9 cellular contexts compared by ENCODE assay signal in the genomic region with DNA sequence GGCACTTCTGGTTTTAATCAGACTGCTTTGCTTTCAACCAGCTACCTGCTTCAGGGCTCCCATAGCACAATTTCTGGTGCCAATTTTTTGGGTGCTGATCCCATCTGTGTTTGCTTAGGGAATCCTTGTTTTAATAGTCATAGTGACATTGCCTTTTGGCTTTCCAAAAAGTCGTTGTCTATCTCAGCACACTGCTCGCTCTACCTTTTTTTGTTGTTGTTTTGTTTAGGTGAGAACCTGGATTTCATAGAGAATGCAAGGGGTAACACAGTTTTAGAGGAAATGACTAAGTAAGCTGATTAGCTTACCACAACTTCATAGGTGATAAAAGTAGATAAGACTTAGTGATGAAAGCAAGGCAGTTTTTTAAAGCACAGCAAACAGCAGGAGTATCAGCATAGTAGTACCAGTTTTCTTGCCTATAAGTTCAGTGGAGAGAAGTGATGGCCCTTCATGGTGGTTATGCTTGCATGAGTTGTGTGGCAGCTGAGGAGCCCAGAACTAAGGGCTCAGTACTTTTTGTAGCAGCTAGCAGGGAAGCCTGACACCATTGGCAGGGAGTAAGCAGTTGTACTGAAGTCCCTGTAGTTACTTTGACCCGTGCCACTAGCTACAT. TPM values are rescaled to one million over a fixed set of nuclear protein-coding genes. Genes with fewer than 3 reads are reported as not detected.
DNase-seq lines count a peak whose midpoint lies in the region; ATAC-seq and TF ChIP-seq lines count a peak whose summit lies in the region.
"Had no signal": no experiment of that assay in that cellular context is flagged by ENCODE, and none has a peak within 500 bp of the region (broad histone marks: within the 10 kb centered on the region; RNA-seq: fewer than 3 reads in every experiment).

No MANE protein-coding gene starts in this region.

- ATAC-seq in HG03432 (IDR thresholded peaks at IDR 0.05; ENCODE audit: unreplicated experiment) (peak; percentile 41), gastroesophageal sphincter (no peak), HG03159 (IDR thresholded peaks at IDR 0.05; ENCODE audit: unreplicated experiment) (no peak)
- ATAC-seq in natural killer cell treated with Interleukin-12 subunit alpha and Interleukin-12 subunit beta and Interleukin-15 and Interleukin-18, amount 100 ng/mL, for 72 hours, result peak; percentile 67 to 70

- no peak for TF ChIP-seq POLR2A in gastroesophageal sphincter (IDR thresholded peaks at IDR 0.05)

- H3K36me3 Mint-ChIP-seq in activated naive CD8-positive, alpha-beta T cell, result no peaks in the 10 kb centered on the region
- peaks cover 6% of the 10 kb centered on the region for H3K36me3 Mint-ChIP-seq in natural killer cell treated with Interleukin-12 subunit alpha and Interleukin-12 subunit beta and Interleukin-15 and Interleukin-18, amount 100 ng/mL, for 72 hours

- H3K4me1 Mint-ChIP-seq in activated naive CD8-positive, alpha-beta T cell (ENCODE audit: low read depth), result peaks cover 84% of the 10 kb centered on the region
- H3K4me1 Mint-ChIP-seq in natural killer cell treated with Interleukin-12 subunit alpha and Interleukin-12 subunit beta and Interleukin-15 and Interleukin-18, amount 100 ng/mL, for 72 hours (ENCODE audit: low read depth in 2 of 2), result peaks cover 39 to 70% of the 10 kb centered on the region in 2 donors

- no peaks in the 10 kb centered on the region for H3K27me3 Mint-ChIP-seq in activated naive CD8-positive, alpha-beta T cell
- no peaks in the 10 kb centered on the region for H3K27me3 Mint-ChIP-seq in natural killer cell treated with Interleukin-12 subunit alpha and Interleukin-12 subunit beta and Interleukin-15 and Interleukin-18, amount 100 ng/mL, for 72 hours

- TF ChIP-seq EP300 in gastroesophageal sphincter (IDR thresholded peaks at IDR 0.05), result no peak

- H3K4me3 Mint-ChIP-seq in activated naive CD8-positive, alpha-beta T cell, result peak overlapping the region; percentile 64
- peak overlapping the region; percentile 45 for H3K4me3 Mint-ChIP-seq in natural killer cell treated with Interleukin-12 subunit alpha and Interleukin-12 subunit beta and Interleukin-15 and Interleukin-18, amount 100 ng/mL, for 72 hours

- no peaks in the 10 kb centered on the region for H3K9me3 Mint-ChIP-seq in activated naive CD8-positive, alpha-beta T cell (ENCODE audit: low read depth)
- no peaks in the 10 kb centered on the region for H3K9me3 Mint-ChIP-seq in natural killer cell treated with Interleukin-12 subunit alpha and Interleukin-12 subunit beta and Interleukin-15 and Interleukin-18, amount 100 ng/mL, for 72 hours

- H3K4me1 ChIP-seq in gastroesophageal sphincter, result peaks cover 0 to 39% (median 4%) of the 10 kb centered on the region in 3 donors

- no peaks in the 10 kb centered on the region for H3K9me3 ChIP-seq in gastroesophageal sphincter

- H3K36me3 ChIP-seq in gastroesophageal sphincter, result no peaks in the 10 kb centered on the region

- H3K27ac ChIP-seq in gastroesophageal sphincter, result no peak overlapping the region

- TF ChIP-seq CTCF in gastroesophageal sphincter (IDR thresholded peaks at IDR 0.05), result no peak

- no peaks in the 10 kb centered on the region for H3K27me3 ChIP-seq in gastroesophageal sphincter

- H3K4me3 ChIP-seq in gastroesophageal sphincter, result no peak overlapping the region
- H3K4me3 ChIP-seq: skin epidermis had no signal

- peak overlapping the region; percentile 82 for H3K27ac Mint-ChIP-seq in activated naive CD8-positive, alpha-beta T cell
- peak overlapping the region; percentile 17 to 82 for H3K27ac Mint-ChIP-seq in natural killer cell treated with Interleukin-12 subunit alpha and Interleukin-12 subunit beta and Interleukin-15 and Interleukin-18, amount 100 ng/mL, for 72 hours

- 56 to 95% methylated on average over 3 of the region's 3 CpGs for WGBS in gastroesophageal sphincter (ENCODE audit: low coverage in 1 of 2), 2 donors

- DNase-seq in activated T-cell treated with anti-CD3 and anti-CD28 coated beads, Interleukin-2, amount 50 U/mL, for 1 hour, result peak; percentile 44
- no peak for DNase-seq in activated T-cell treated with anti-CD3 and anti-CD28 coated beads, Interleukin-2, amount 50 U/mL, for 48 hours
- no peak for DNase-seq in natural killer cell treated with Interleukin-12 subunit alpha and Interleukin-12 subunit beta and Interleukin-15 and Interleukin-18, amount 100 ng/mL, for 72 hours (ENCODE audit: low spot score)
- no peak for DNase-seq in activated CD8-positive, alpha-beta memory T cell treated with anti-CD3 and anti-CD28 coated beads for 24 hours

RNA-seq across cellular contexts. Expression of gene NEK7, which starts 31.3 kb away (rescaled TPM):
- total RNA-seq in natural killer cell treated with Interleukin-12 subunit alpha and Interleukin-12 subunit beta and Interleukin-15 and Interleukin-18, amount 100 ng/mL, for 72 hours, result 100 to 1,000 TPM in 1 of 2 donors, 10 to 100 TPM in 1; 80.0 to 108 TPM
- total RNA-seq in gastroesophageal sphincter, result 100 to 1,000 TPM; 114 to 250 (median 181) TPM

Comparison
In these comparisons a context has a peak if more than half of its experiments do, and no peak if none do; other contexts are left out.
1. ATAC-seq: peak in HG03432 (single experiment) and natural killer cell treated with Interleukin-12 subunit alpha and Interleukin-12 subunit beta and Interleukin-15 and Interleukin-18, amount 100 ng/mL, for 72 hours (2 of 2); none in gastroesophageal sphincter (single experiment) and HG03159 (single experiment).